Comparison of ENCODE assay signal across 1 cellular context in the genomic region with DNA sequence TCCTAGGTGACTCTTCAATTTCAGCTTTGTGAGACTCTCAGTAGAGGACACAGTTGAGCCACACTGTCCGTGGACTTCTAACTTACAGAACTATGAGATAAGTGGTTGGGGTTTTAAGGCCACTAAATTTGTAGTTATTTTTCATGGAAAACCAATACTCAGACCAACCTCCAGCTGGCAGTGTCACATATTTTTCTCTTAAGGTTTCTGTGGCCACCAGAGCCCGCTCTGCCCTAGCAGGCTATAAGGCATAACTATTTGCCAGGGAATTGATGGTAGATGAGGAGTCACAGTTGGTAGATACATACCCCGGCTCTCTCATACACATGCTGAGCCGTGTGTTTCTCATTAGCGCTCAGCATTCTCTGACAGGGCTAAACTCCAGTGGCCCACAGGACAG.
TF ChIP-seq lines count a peak whose summit lies in the region.

No MANE protein-coding gene starts in this region.

TF ChIP-seq in GM23338, 12 proteins besides CTCF, POLR2A, EP300 and RAD21 (continued from another document):
- TF ChIP-seq ETS1 (IDR thresholded peaks at IDR 0.05): no peak
- TF ChIP-seq EZH2 (IDR thresholded peaks at IDR 0.05; ENCODE audit: low read depth, unreplicated experiment): no peak
- no peak for TF ChIP-seq JUNB (IDR thresholded peaks at IDR 0.05; ENCODE audit: unreplicated experiment)
